8 cellular contexts compared by ENCODE assay signal in genomic region chr4:76585897-76586360, GRCh38.
DNase-seq lines count a peak whose midpoint lies in the region; ATAC-seq and TF ChIP-seq lines count a peak whose summit lies in the region.

No MANE protein-coding gene starts in this region.

- POLR2A ChIA-PET in GM10248 (lab: Yijun Ruan, JAX), result no interaction called here
- POLR2A ChIA-PET in HEK293T (lab: Yijun Ruan, JAX), result interaction anchor here (0.6 to 1.2 kb wide), 3 partner anchors 9 to 438 kb away, joined by 3 read pairs; partner anchors contain the start of gene NUP54

- CTCF ChIA-PET in GM10248 (lab: Yijun Ruan, JAX), result interaction anchor here (1.0 to 2.2 kb wide), 9 partner anchors 11 to 144 kb away, joined by 3 to 11 read pairs (median 4); no protein-coding TSS in a partner anchor
- CTCF ChIA-PET in HEK293T (lab: Yijun Ruan, JAX), result interaction anchor here (0.7 to 1.3 kb wide), 7 partner anchors 13 to 174 kb away, joined by 3 to 6 read pairs (median 3); no protein-coding TSS in a partner anchor

- H3K9me3 ChIP-seq in iPS-20b (ENCODE audit: insufficient read depth, low read depth, low read length), result no peaks in the 10 kb centered on the region
- no peaks in the 10 kb centered on the region for H3K9me3 ChIP-seq in sigmoid colon
- no peaks in the 10 kb centered on the region for H3K9me3 ChIP-seq in BE2C

- H3K4me1 ChIP-seq in iPS-20b (ENCODE audit: insufficient read depth, low read length) (peaks cover 55% of the 10 kb centered on the region), sigmoid colon (peaks cover 0 to 38% (median 36%) of the 10 kb centered on the region in 4 donors), BE2C (peaks cover 27% of the 10 kb centered on the region)

- peak; percentile 6 for TF ChIP-seq CTCF in GM10248 (IDR thresholded peaks at IDR 0.05; ENCODE audit: control extremely low read depth, extremely low read depth, low read depth, missing control alignments)
- TF ChIP-seq CTCF in brain microvascular endothelial cell (IDR thresholded peaks at IDR 0.05; ENCODE audit: low read depth, low read length, missing control alignments), result peak; percentile 47
- TF ChIP-seq CTCF in sigmoid colon (IDR thresholded peaks at IDR 0.05), result no peak
- TF ChIP-seq CTCF in BE2C (IDR thresholded peaks at IDR 0.05; ENCODE audit: low read depth, low read length), result no peak

- peak in 1 of 2 donors; percentile 80 for TF ChIP-seq POLR2A in sigmoid colon (IDR thresholded peaks at IDR 0.05)

- in situ Hi-C loops in brain microvascular endothelial cell (cut with HindIII; ENCODE audit: low pct_ligation_motif_present, low sequenced_read_pairs), result no loop called here

- H3K27ac ChIP-seq in brain microvascular endothelial cell (peak overlapping the region; percentile 74), iPS-20b (ENCODE audit: low read length) (no peak overlapping the region), sigmoid colon (peak overlapping the region; percentile 17 to 80 (median 61))

- no peak for TF ChIP-seq EP300 in sigmoid colon (IDR thresholded peaks at IDR 0.05)

- no peak for ATAC-seq in GM21717 (IDR thresholded peaks at IDR 0.05; ENCODE audit: unreplicated experiment)

- WGBS in sigmoid colon, 2 donors, result 7 to 19% methylated on average over 28 of the region's 28 CpGs

- H3K36me3 ChIP-seq in brain microvascular endothelial cell (replicated peaks) (no peaks in the 10 kb centered on the region), iPS-20b (ENCODE audit: insufficient read depth, low read depth, low read length) (no peaks in the 10 kb centered on the region), sigmoid colon (no peaks in the 10 kb centered on the region), BE2C (no peaks in the 10 kb centered on the region)

- H3K9ac ChIP-seq in iPS-20b (ENCODE audit: low read depth, low read length), result peak overlapping the region; percentile 66

- H3K27me3 ChIP-seq in brain microvascular endothelial cell (replicated peaks), result no peaks in the 10 kb centered on the region
- H3K27me3 ChIP-seq in iPS-20b (ENCODE audit: insufficient read depth, low read length), result no peaks in the 10 kb centered on the region
- H3K27me3 ChIP-seq in sigmoid colon, result no peaks in the 10 kb centered on the region
- H3K27me3 ChIP-seq in BE2C, result no peaks in the 10 kb centered on the region

- peak; percentile 72 for DNase-seq in GM10248 (ENCODE audit: extremely low spot score)
- DNase-seq in HEK293T (ENCODE audit: extremely low spot score), result peak; percentile 65
- DNase-seq in NCI-H226, result peak; percentile 63
- peak; percentile 65 for DNase-seq in brain microvascular endothelial cell
- DNase-seq in sigmoid colon, result peak; percentile 65
- DNase-seq in BE2C, result no peak

- intact Hi-C loops in sigmoid colon (cut with DNase I), result no loop called here

- H3K4me3 ChIP-seq in brain microvascular endothelial cell (ENCODE audit: low read depth, low read length), result peak overlapping the region; percentile 55
- H3K4me3 ChIP-seq in iPS-20b (ENCODE audit: low read length), result peak overlapping the region; percentile 78
- H3K4me3 ChIP-seq in sigmoid colon, result peak overlapping the region in 2 of 4 donors; percentile 1 to 31
- no peak overlapping the region for H3K4me3 ChIP-seq in BE2C (ENCODE audit: low read depth, low read length)

TF ChIP-seq in HEK293T, 16 proteins besides CTCF, POLR2A, EP300 and RAD21:
- no peak for TF ChIP-seq NFRKB (IDR thresholded peaks at IDR 0.05)
- TF ChIP-seq SP1 (IDR thresholded peaks at IDR 0.05), result no peak
- TF ChIP-seq L3MBTL2 (conservative IDR thresholded peaks at IDR 0.05), result peak; percentile 68
- no peak for TF ChIP-seq TARDBP (IDR thresholded peaks at IDR 0.05)
- no peak for TF ChIP-seq ZNF384 (IDR thresholded peaks at IDR 0.05)
- TF ChIP-seq PKNOX1 (IDR thresholded peaks at IDR 0.05), result peak; percentile 86

Comparison
In these comparisons a context has a peak if more than half of its experiments do, and no peak if none do; other contexts are left out.
1. CTCF ChIP-seq: peak in GM10248 (single experiment) and brain microvascular endothelial cell (single experiment); none in sigmoid colon (0 of 4) and BE2C (single experiment).